12 cellular contexts compared by ENCODE assay signal in the genomic region with DNA sequence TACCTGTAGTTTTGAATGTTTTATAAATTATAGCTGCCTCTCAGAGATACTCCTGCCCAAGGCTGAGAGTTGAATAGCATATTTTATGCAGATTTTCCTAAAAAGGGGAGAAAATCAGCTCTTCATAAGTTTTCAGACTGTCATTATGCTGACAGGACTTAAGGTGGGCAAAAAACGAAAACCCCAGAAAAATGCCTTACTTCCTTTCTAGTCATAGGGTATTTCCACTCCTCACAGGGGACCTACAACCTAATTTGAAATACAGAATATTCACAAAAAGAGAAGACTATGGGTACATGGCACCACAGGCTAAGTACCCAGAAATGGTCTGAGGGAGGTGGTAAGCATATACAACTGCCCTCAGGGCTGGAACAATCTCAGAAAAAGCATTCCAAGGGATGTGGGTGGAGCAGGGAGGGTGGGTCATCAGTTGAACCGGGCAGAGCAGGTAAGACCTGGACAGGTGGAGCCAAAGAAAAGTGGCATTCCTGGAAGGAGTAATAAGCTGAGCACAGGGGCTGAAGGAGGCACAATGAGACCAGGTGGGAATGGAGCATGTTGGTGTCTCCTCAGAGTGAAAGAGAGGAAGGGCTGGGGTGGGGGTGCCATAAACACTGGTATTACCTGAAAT. TPM values are rescaled to one million over a fixed set of nuclear protein-coding genes. Genes with fewer than 3 reads are reported as not detected.
DNase-seq lines count a peak whose midpoint lies in the region; ATAC-seq, FAIRE-seq and TF ChIP-seq lines count a peak whose summit lies in the region.
"Had no signal": no experiment of that assay in that cellular context is flagged by ENCODE, and none has a peak within 500 bp of the region (broad histone marks: within the 10 kb centered on the region; RNA-seq: fewer than 3 reads in every experiment).

No MANE protein-coding gene starts in this region.

- no peak for ATAC-seq in right cardiac atrium
- ATAC-seq: gastrocnemius medialis had no signal

- H3K9me3 ChIP-seq in esophagus muscularis mucosa (no peaks in the 10 kb centered on the region), right cardiac atrium (ENCODE audit: control insufficient read depth, low read length) (no peaks in the 10 kb centered on the region)
- H3K9me3 ChIP-seq: gastrocnemius medialis had no signal

- no peak for TF ChIP-seq EP300 in esophagus muscularis mucosa (IDR thresholded peaks at IDR 0.05)

- TF ChIP-seq CTCF in esophagus muscularis mucosa (IDR thresholded peaks at IDR 0.05) (no peak), GM20000 (IDR thresholded peaks at IDR 0.05; ENCODE audit: extremely low read depth, missing control alignments) (no peak)

- H3K4me1 ChIP-seq in esophagus muscularis mucosa (no peaks in the 10 kb centered on the region), right cardiac atrium (ENCODE audit: control insufficient read depth, insufficient read depth, low read length) (no peaks in the 10 kb centered on the region)
- H3K4me1 ChIP-seq: gastrocnemius medialis had no signal

- DNase-seq in GM18507 (ENCODE audit: extremely low spot score, insufficient read length, low read depth): no peak
- DNase-seq in NCI-H69 (lab: John Stamatoyannopoulos, UW): peak; percentile 23
- peak; percentile 8 for DNase-seq in esophagus muscularis mucosa (ENCODE audit: extremely low spot score)
- peak; percentile 13 for DNase-seq in stimulated activated CD8-positive, alpha-beta memory T cell treated with anti-CD3 and anti-CD28 coated beads, Interleukin-4, amount 100 ng/mL, for 48 hours
- DNase-seq in right cardiac atrium: no peak
- no peak for DNase-seq in GM20000 (ENCODE audit: low spot score)
- DNase-seq in NCI-H2196 (lab: John Stamatoyannopoulos, UW; ENCODE audit: unreplicated experiment): no peak
- DNase-seq: CD4-positive, alpha-beta memory T cell; effector CD8-positive, alpha-beta T cell; gastrocnemius medialis; naive thymus-derived CD4-positive, alpha-beta T cell had no signal

- FAIRE-seq in GM18507 (lab: Jason Lieb, UNC): peak; percentile 52
- FAIRE-seq: islet of Langerhans had no signal

- WGBS in esophagus muscularis mucosa: 69% methylated on average over 2 of the region's 2 CpGs
- WGBS in right cardiac atrium: 56% methylated on average over 2 of the region's 2 CpGs

- no peaks in the 10 kb centered on the region for H3K36me3 ChIP-seq in esophagus muscularis mucosa
- H3K36me3 ChIP-seq: gastrocnemius medialis had no signal

- H3K4me3 ChIP-seq in esophagus muscularis mucosa (no peak overlapping the region), right cardiac atrium (ENCODE audit: low read length) (no peak overlapping the region)
- H3K4me3 ChIP-seq: gastrocnemius medialis had no signal

- TF ChIP-seq POLR2A in esophagus muscularis mucosa (IDR thresholded peaks at IDR 0.05; ENCODE audit: low read depth): no peak

- H3K27ac ChIP-seq in esophagus muscularis mucosa (replicated peaks in 1 of 4) (no peak overlapping the region), right cardiac atrium (ENCODE audit: low read length) (no peak overlapping the region)
- H3K27ac ChIP-seq: gastrocnemius medialis had no signal

- intact Hi-C loops in esophagus muscularis mucosa (cut with DNase I) (no loop called here), right cardiac atrium (cut with DNase I) (no loop called here)

- H3K27me3 ChIP-seq in esophagus muscularis mucosa (no peaks in the 10 kb centered on the region), right cardiac atrium (ENCODE audit: control insufficient read depth, insufficient read depth) (no peaks in the 10 kb centered on the region)
- H3K27me3 ChIP-seq: gastrocnemius medialis had no signal

RNA-seq across cellular contexts. Expression of a gene that starts 10.6 kb away (rescaled TPM):
- total RNA-seq in esophagus muscularis mucosa (10 to 100 TPM; 27.0 to 46.7 (median 32.9) TPM), right cardiac atrium (10 to 100 TPM; 20.2 to 39.1 (median 25.1) TPM)
- polyA plus RNA-seq in right cardiac atrium: 12.9 TPM

RNA-seq across cellular contexts. Expression of a gene that starts 16.3 kb away (rescaled TPM):
- total RNA-seq in esophagus muscularis mucosa (10 to 100 TPM; 21.2 to 38.6 (median 26.1) TPM), right cardiac atrium (10 to 100 TPM; 11.1 to 19.8 (median 13.1) TPM)
- 8.4 TPM for polyA plus RNA-seq in right cardiac atrium

RNA-seq across cellular contexts. Expression of a gene that starts 17.8 kb away (rescaled TPM):
- total RNA-seq in esophagus muscularis mucosa (10 to 100 TPM; 31.3 to 49.4 (median 39.1) TPM), right cardiac atrium (10 to 100 TPM; 80.8 to 98.8 (median 88.4) TPM)
- polyA plus RNA-seq in right cardiac atrium: 98.8 TPM

Comparison
In these comparisons a context has a peak if more than half of its experiments do, and no peak if none do; other contexts are left out.
1. DNase-seq: peak in NCI-H69 (single experiment), esophagus muscularis mucosa (single experiment) and stimulated activated CD8-positive, alpha-beta memory T cell treated with anti-CD3 and anti-CD28 coated beads, Interleukin-4, amount 100 ng/mL, for 48 hours (single experiment); none in GM18507 (single experiment), right cardiac atrium (0 of 3), GM20000 (single experiment) and NCI-H2196 (single experiment).